Comparison of ENCODE assay signal across 20 cellular contexts in the genomic region with DNA sequence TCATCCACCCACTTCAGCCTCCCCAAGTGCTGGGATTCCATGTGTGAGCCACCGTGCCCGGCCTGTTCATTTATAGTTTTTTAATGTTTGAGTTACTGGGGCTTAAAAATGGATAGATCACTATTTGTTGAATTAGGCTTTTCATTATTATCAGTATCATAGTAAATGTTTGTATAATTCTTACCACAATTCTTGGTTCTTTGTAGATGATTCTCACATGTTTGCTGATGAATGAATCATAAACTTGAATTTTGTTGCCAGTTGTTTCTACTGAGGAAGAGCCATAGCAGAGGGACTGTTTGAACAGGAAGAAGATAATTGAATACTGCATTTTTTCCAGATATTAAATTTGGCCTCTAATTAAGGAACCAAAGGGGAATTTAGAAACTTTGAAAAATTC. TPM values are rescaled to one million over a fixed set of nuclear protein-coding genes. Genes with fewer than 3 reads are reported as not detected.
A peak's percentile ranks its signal among the peaks of the same experiment; 100 is the strongest.
DNase-seq lines count a peak whose midpoint lies in the region; ATAC-seq and TF ChIP-seq lines count a peak whose summit lies in the region.
"Had no signal": no experiment of that assay in that cellular context is flagged by ENCODE, and none has a peak within 500 bp of the region (broad histone marks: within the 10 kb centered on the region; RNA-seq: fewer than 3 reads in every experiment).

No MANE protein-coding gene starts in this region.

- TF ChIP-seq EP300 in esophagus muscularis mucosa (IDR thresholded peaks at IDR 0.05), result no peak

- no TSS peak for BruUV-seq in PC-3 (replicated peaks; lab: Mats Ljungman, UMichigan)

- CTCF ChIA-PET in activated CD8-positive, alpha-beta memory T cell treated with anti-CD3 and anti-CD28 coated beads, Interleukin-2, amount 10 ng/mL, durations not matched to agents 7 days and 5 days (lab: Charles Lee), result interaction anchor here (0.9 kb wide), 1 partner anchor 13 kb away, joined by 3 read pairs; no protein-coding TSS in a partner anchor
- CTCF ChIA-PET in PC-3 (lab: Charles Lee), result no interaction called here

- H3K9me2 ChIP-seq in PC-3 (replicated peaks; ENCODE audit: low read length), result no peaks in the 10 kb centered on the region

- H3K79me2 ChIP-seq in PC-3 (ENCODE audit: low read length), result peaks cover 23% of the 10 kb centered on the region

- H3K27me3 ChIP-seq in PC-3 (ENCODE audit: low read length), result no peaks in the 10 kb centered on the region
- H3K27me3 ChIP-seq in thyroid gland, result no peaks in the 10 kb centered on the region
- H3K27me3 ChIP-seq in esophagus muscularis mucosa, result no peaks in the 10 kb centered on the region

- H3K9ac ChIP-seq in PC-3 (ENCODE audit: low read length), result peak overlapping the region; percentile 22; the same call in 1 of the 2 replicates
- H3K9ac ChIP-seq: GM23248, KMS-11 had no signal

- peaks cover 69% of the 10 kb centered on the region for H3K36me3 Mint-ChIP-seq in activated CD8-positive, alpha-beta memory T cell treated with anti-CD3 and anti-CD28 coated beads, Interleukin-2, amount 10 ng/mL, durations not matched to agents 7 days and 5 days
- H3K36me3 Mint-ChIP-seq in endothelial cell (ENCODE audit: low read depth, unreplicated experiment), result peaks cover 53% of the 10 kb centered on the region
- peaks cover 35% of the 10 kb centered on the region for H3K36me3 Mint-ChIP-seq in stimulated activated effector memory CD8-positive, alpha-beta T cell treated with anti-CD3 and anti-CD28 coated beads, Interleukin-12 subunit alpha, Interleukin-12 subunit beta, amount 100 ng/mL, for 72 hours
- H3K36me3 Mint-ChIP-seq in stimulated activated memory B cell treated with anti-CD40 and anti-IgM and Interleukin-4, amounts not matched to agents 10 μg/mL and 1 μg/mL and 100 μg/mL, for 72 hours, result peaks cover 65% of the 10 kb centered on the region

- H3K27ac ChIP-seq in PC-3 (ENCODE audit: low read length) (peak overlapping the region; percentile 87), thyroid gland (no peak overlapping the region), esophagus muscularis mucosa (replicated peaks in 1 of 4) (no peak overlapping the region)
- H3K27ac ChIP-seq: GM23248, KMS-11 had no signal

- intact Hi-C loops in PC-3 (cut with micrococcal nuclease) (loop anchor here (1.0 kb wide), 1 partner anchor 75 kb away; no protein-coding TSS in a partner anchor), thyroid gland (cut with DNase I) (loop anchor here (10.0 kb wide), 1 partner anchor 119 kb away; a partner anchor contains a TSS), esophagus muscularis mucosa (cut with DNase I) (no loop called here)

- H3K4me3 Mint-ChIP-seq in activated CD8-positive, alpha-beta memory T cell treated with anti-CD3 and anti-CD28 coated beads, Interleukin-2, amount 10 ng/mL, durations not matched to agents 7 days and 5 days, result peak overlapping the region; percentile 57
- H3K4me3 Mint-ChIP-seq in endothelial cell (ENCODE audit: unreplicated experiment), result peak overlapping the region; percentile 82
- peak overlapping the region; percentile 83 for H3K4me3 Mint-ChIP-seq in stimulated activated effector memory CD8-positive, alpha-beta T cell treated with anti-CD3 and anti-CD28 coated beads, Interleukin-12 subunit alpha, Interleukin-12 subunit beta, amount 100 ng/mL, for 72 hours
- H3K4me3 Mint-ChIP-seq in stimulated activated memory B cell treated with anti-CD40 and anti-IgM and Interleukin-4, amounts not matched to agents 10 μg/mL and 1 μg/mL and 100 μg/mL, for 72 hours, result no peak overlapping the region

- H3K4me1 Mint-ChIP-seq in activated CD8-positive, alpha-beta memory T cell treated with anti-CD3 and anti-CD28 coated beads, Interleukin-2, amount 10 ng/mL, durations not matched to agents 7 days and 5 days, result peaks cover 27% of the 10 kb centered on the region
- peaks cover 11% of the 10 kb centered on the region for H3K4me1 Mint-ChIP-seq in endothelial cell (ENCODE audit: unreplicated experiment)
- H3K4me1 Mint-ChIP-seq in stimulated activated effector memory CD8-positive, alpha-beta T cell treated with anti-CD3 and anti-CD28 coated beads, Interleukin-12 subunit alpha, Interleukin-12 subunit beta, amount 100 ng/mL, for 72 hours, result peaks cover 13% of the 10 kb centered on the region
- H3K4me1 Mint-ChIP-seq in stimulated activated memory B cell treated with anti-CD40 and anti-IgM and Interleukin-4, amounts not matched to agents 10 μg/mL and 1 μg/mL and 100 μg/mL, for 72 hours, result no peaks in the 10 kb centered on the region

- no peak overlapping the region for H3K4me2 ChIP-seq in PC-3 (ENCODE audit: low read length)
- H3K4me2 ChIP-seq: KMS-11 had no signal

- H3K27me3 Mint-ChIP-seq in activated CD8-positive, alpha-beta memory T cell treated with anti-CD3 and anti-CD28 coated beads, Interleukin-2, amount 10 ng/mL, durations not matched to agents 7 days and 5 days, result no peaks in the 10 kb centered on the region
- no peaks in the 10 kb centered on the region for H3K27me3 Mint-ChIP-seq in endothelial cell (ENCODE audit: unreplicated experiment)
- H3K27me3 Mint-ChIP-seq in stimulated activated memory B cell treated with anti-CD40 and anti-IgM and Interleukin-4, amounts not matched to agents 10 μg/mL and 1 μg/mL and 100 μg/mL, for 72 hours, result no peaks in the 10 kb centered on the region

- no peak for ATAC-seq in activated CD8-positive, alpha-beta memory T cell treated with anti-CD3 and anti-CD28 coated beads, Interleukin-2, amount 10 ng/mL, durations not matched to agents 7 days and 5 days
- peak; percentile 71 for ATAC-seq in PC-3
- no peak for ATAC-seq in stimulated activated effector memory CD8-positive, alpha-beta T cell treated with anti-CD3 and anti-CD28 coated beads, Interleukin-12 subunit alpha, Interleukin-12 subunit beta, amount 100 ng/mL, for 72 hours
- no peak for ATAC-seq in stimulated activated memory B cell treated with anti-CD40 and anti-IgM and Interleukin-4, amounts not matched to agents 10 μg/mL and 1 μg/mL and 100 μg/mL, for 72 hours

- H4K20me1 ChIP-seq in PC-3 (ENCODE audit: low read length), result no peaks in the 10 kb centered on the region

- H3F3A ChIP-seq in PC-3 (ENCODE audit: low read length, unreplicated experiment), result peaks cover 7% of the 10 kb centered on the region

- H3K9me3 ChIP-seq in PC-3 (ENCODE audit: low read length), result no peaks in the 10 kb centered on the region
- no peaks in the 10 kb centered on the region for H3K9me3 ChIP-seq in thyroid gland
- no peaks in the 10 kb centered on the region for H3K9me3 ChIP-seq in esophagus muscularis mucosa

- peaks cover 13% of the 10 kb centered on the region for H3K9me3 Mint-ChIP-seq in activated CD8-positive, alpha-beta memory T cell treated with anti-CD3 and anti-CD28 coated beads, Interleukin-2, amount 10 ng/mL, durations not matched to agents 7 days and 5 days (ENCODE audit: low read depth)
- H3K9me3 Mint-ChIP-seq in endothelial cell (ENCODE audit: unreplicated experiment), result peaks cover 8% of the 10 kb centered on the region
- peaks cover 12% of the 10 kb centered on the region for H3K9me3 Mint-ChIP-seq in stimulated activated effector memory CD8-positive, alpha-beta T cell treated with anti-CD3 and anti-CD28 coated beads, Interleukin-12 subunit alpha, Interleukin-12 subunit beta, amount 100 ng/mL, for 72 hours
- peaks cover 3% of the 10 kb centered on the region for H3K9me3 Mint-ChIP-seq in stimulated activated memory B cell treated with anti-CD40 and anti-IgM and Interleukin-4, amounts not matched to agents 10 μg/mL and 1 μg/mL and 100 μg/mL, for 72 hours

- TF ChIP-seq POLR2A in thyroid gland (IDR thresholded peaks at IDR 0.05) (no peak), esophagus muscularis mucosa (IDR thresholded peaks at IDR 0.05; ENCODE audit: low read depth) (no peak)

- H2AFZ ChIP-seq in PC-3 (ENCODE audit: low read length), result no peak overlapping the region
- H2AFZ ChIP-seq: GM23248 had no signal

- no peak overlapping the region for H3K4me3 ChIP-seq in PC-3 (ENCODE audit: low read length)
- H3K4me3 ChIP-seq in thyroid gland (replicated peaks in 1 of 3), result no peak overlapping the region
- H3K4me3 ChIP-seq in esophagus muscularis mucosa, result no peak overlapping the region
- H3K4me3 ChIP-seq: GM23248 had no signal

- 90 to 91% methylated on average over 2 of the region's 2 CpGs for WGBS in thyroid gland, 2 donors
- WGBS in esophagus muscularis mucosa, result 82% methylated on average over 2 of the region's 2 CpGs

- peak overlapping the region; percentile 68 for H3K27ac Mint-ChIP-seq in activated CD8-positive, alpha-beta memory T cell treated with anti-CD3 and anti-CD28 coated beads, Interleukin-2, amount 10 ng/mL, durations not matched to agents 7 days and 5 days
- H3K27ac Mint-ChIP-seq in endothelial cell (ENCODE audit: unreplicated experiment), result no peak overlapping the region
- H3K27ac Mint-ChIP-seq in stimulated activated effector memory CD8-positive, alpha-beta T cell treated with anti-CD3 and anti-CD28 coated beads, Interleukin-12 subunit alpha, Interleukin-12 subunit beta, amount 100 ng/mL, for 72 hours, result peak overlapping the region; percentile 47
- no peak overlapping the region for H3K27ac Mint-ChIP-seq in stimulated activated memory B cell treated with anti-CD40 and anti-IgM and Interleukin-4, amounts not matched to agents 10 μg/mL and 1 μg/mL and 100 μg/mL, for 72 hours

- TF ChIP-seq CTCF in PC-3 (conservative IDR thresholded peaks at IDR 0.05; ENCODE audit: low read depth, low read length) (no peak), endothelial cell (IDR thresholded peaks at IDR 0.05; ENCODE audit: unreplicated experiment) (no peak), thyroid gland (IDR thresholded peaks at IDR 0.05) (no peak), esophagus muscularis mucosa (IDR thresholded peaks at IDR 0.05) (no peak)

- DNase-seq in activated CD8-positive, alpha-beta memory T cell treated with anti-CD3 and anti-CD28 coated beads, Interleukin-2, amount 10 ng/mL, durations not matched to agents 7 days and 5 days, result no peak
- no peak for DNase-seq in activated CD8-positive, alpha-beta memory T cell treated with anti-CD3 and anti-CD28 coated beads for 24 hours
- DNase-seq in PC-3 (peak; percentile 70), endothelial cell (ENCODE audit: low spot score) (no peak), thyroid gland (no peak), esophagus muscularis mucosa (ENCODE audit: extremely low spot score) (no peak)
- no peak for DNase-seq in stimulated activated effector memory CD8-positive, alpha-beta T cell treated with anti-CD3 and anti-CD28 coated beads, Interleukin-12 subunit alpha, Interleukin-12 subunit beta, amount 100 ng/mL, for 72 hours (ENCODE audit: low spot score in 2 of 2)
- DNase-seq: 8988T, C1 segment of cervical spinal cord, HCEC 1CT, NCI-H1105, NCI-H146, NCI-H2029, NCI-H524 treated with DMSO at 0.1 percent for 48 hours, NCI-H82, OCI-M1, Right ventricle myocardium superior had no signal

- POLR2A ChIA-PET in PC-3 (lab: Charles Lee; ENCODE audit: unreplicated experiment), result no interaction called here

- H3K36me3 ChIP-seq in PC-3 (ENCODE audit: low read depth, low read length) (no peaks in the 10 kb centered on the region), thyroid gland (no peaks in the 10 kb centered on the region), esophagus muscularis mucosa (peaks cover 0 to 14% (median 7%) of the 10 kb centered on the region in 4 donors)

- H3K4me1 ChIP-seq in PC-3 (ENCODE audit: insufficient read depth, low read length), result peaks cover 20% of the 10 kb centered on the region
- H3K4me1 ChIP-seq in thyroid gland, result peaks cover 10 to 11% of the 10 kb centered on the region in 2 donors
- peaks cover 0 to 4% (median 0%) of the 10 kb centered on the region in 4 donors for H3K4me1 ChIP-seq in esophagus muscularis mucosa

RNA-seq across cellular contexts. Expression of a gene that starts 2.6 kb away (rescaled TPM):
- total RNA-seq in activated CD8-positive, alpha-beta memory T cell treated with anti-CD3 and anti-CD28 coated beads, Interleukin-2, amount 10 ng/mL, durations not matched to agents 7 days and 5 days, result 10 to 100 TPM; 32.0 to 53.0 TPM
- total RNA-seq in PC-3 (2014; rRNA removed), result 3.6 TPM in 2 replicates
- total RNA-seq in endothelial cell (ENCODE audit: unreplicated experiment), result 98.0 TPM
- 10 to 100 TPM; 16.8 to 42.5 (median 23.4) TPM for total RNA-seq in thyroid gland
- 10 to 100 TPM in 1 of 4 donors, 1 to 10 TPM in 3; 7.8 to 14.2 (median 8.8) TPM for total RNA-seq in esophagus muscularis mucosa

Comparison
In these comparisons a context has a peak if more than half of its experiments do, and no peak if none do; other contexts are left out.
1. H3K27ac Mint-ChIP-seq: peak in activated CD8-positive, alpha-beta memory T cell treated with anti-CD3 and anti-CD28 coated beads, Interleukin-2, amount 10 ng/mL, durations not matched to agents 7 days and 5 days (single experiment) and stimulated activated effector memory CD8-positive, alpha-beta T cell treated with anti-CD3 and anti-CD28 coated beads, Interleukin-12 subunit alpha, Interleukin-12 subunit beta, amount 100 ng/mL, for 72 hours (single experiment); none in endothelial cell (single experiment) and stimulated activated memory B cell treated with anti-CD40 and anti-IgM and Interleukin-4, amounts not matched to agents 10 μg/mL and 1 μg/mL and 100 μg/mL, for 72 hours (single experiment).